3 cellular contexts compared by ENCODE assay signal in the genomic region with DNA sequence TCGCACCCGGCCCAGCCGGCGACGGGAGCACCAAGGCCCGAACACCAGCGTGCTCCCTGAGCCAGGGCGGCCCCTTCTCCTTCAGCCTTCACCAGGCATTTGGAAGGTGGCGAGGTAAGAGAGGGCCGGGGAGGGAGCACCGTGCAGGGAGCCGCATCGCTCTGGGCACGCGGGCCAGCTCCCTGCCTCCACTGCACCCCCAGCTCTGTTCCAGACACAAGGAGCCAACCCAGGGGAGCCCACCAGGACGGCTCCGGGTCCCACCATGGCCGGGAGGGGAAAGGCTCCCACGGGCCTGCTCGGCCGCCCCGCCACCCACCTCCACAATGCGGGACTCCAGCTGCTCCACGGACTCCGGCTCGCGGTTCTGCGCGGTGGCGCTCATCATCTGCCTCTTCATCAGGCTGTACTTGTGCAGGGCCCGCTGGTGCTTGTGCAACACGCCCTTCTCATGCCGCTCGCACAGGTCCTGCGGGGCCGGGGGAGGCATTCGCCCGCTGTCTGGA.
TF ChIP-seq lines count a peak whose summit lies in the region.

No MANE protein-coding gene starts in this region.

TF ChIP-seq in SK-N-SH, 30 proteins besides CTCF, POLR2A, EP300 and RAD21:
- TF ChIP-seq TCF12 (IDR thresholded peaks at IDR 0.05) (no peak), TEAD4 (IDR thresholded peaks at IDR 0.05; ENCODE audit: borderline replicate concordance, insufficient read depth) (no peak), GABPA (IDR thresholded peaks at IDR 0.05; ENCODE audit: low read depth) (no peak)

TF ChIP-seq in SK-N-SH treated with all-trans-retinoic acid at 6 μM for 48 hours, 23 proteins besides CTCF, POLR2A, EP300 and RAD21:
- TF ChIP-seq ZFP3 (CRISPR knock-in tag; IDR thresholded peaks at IDR 0.05) (no peak), TSHZ2 (CRISPR knock-in tag; IDR thresholded peaks at IDR 0.05) (no peak), SNAI2 (CRISPR knock-in tag; IDR thresholded peaks at IDR 0.05) (no peak), ESRRG (CRISPR knock-in tag; IDR thresholded peaks at IDR 0.05) (no peak), OSR1 (CRISPR knock-in tag; IDR thresholded peaks at IDR 0.05) (no peak), POU6F1 (CRISPR knock-in tag; IDR thresholded peaks at IDR 0.05; ENCODE audit: borderline replicate concordance, low read depth) (no peak), TOX (CRISPR knock-in tag; IDR thresholded peaks at IDR 0.05; ENCODE audit: borderline replicate concordance) (no peak), PATZ1 (CRISPR knock-in tag; IDR thresholded peaks at IDR 0.05; ENCODE audit: borderline replicate concordance) (no peak), ZFP30 (CRISPR knock-in tag; IDR thresholded peaks at IDR 0.05) (no peak), GLIS3 (CRISPR knock-in tag; IDR thresholded peaks at IDR 0.05) (no peak), ZNF70 (CRISPR knock-in tag; IDR thresholded peaks at IDR 0.05) (no peak), CSRNP3 (CRISPR knock-in tag; IDR thresholded peaks at IDR 0.05) (no peak), BACH2 (CRISPR knock-in tag; IDR thresholded peaks at IDR 0.05; ENCODE audit: borderline replicate concordance) (no peak), RARB (CRISPR knock-in tag; IDR thresholded peaks at IDR 0.05) (no peak), CSDC2 (CRISPR knock-in tag; IDR thresholded peaks at IDR 0.05) (no peak), PPARA (CRISPR knock-in tag; IDR thresholded peaks at IDR 0.05; ENCODE audit: borderline replicate concordance) (no peak), ZC3H10 (CRISPR knock-in tag; IDR thresholded peaks at IDR 0.05) (no peak)
- TF ChIP-seq, protein P1, sequence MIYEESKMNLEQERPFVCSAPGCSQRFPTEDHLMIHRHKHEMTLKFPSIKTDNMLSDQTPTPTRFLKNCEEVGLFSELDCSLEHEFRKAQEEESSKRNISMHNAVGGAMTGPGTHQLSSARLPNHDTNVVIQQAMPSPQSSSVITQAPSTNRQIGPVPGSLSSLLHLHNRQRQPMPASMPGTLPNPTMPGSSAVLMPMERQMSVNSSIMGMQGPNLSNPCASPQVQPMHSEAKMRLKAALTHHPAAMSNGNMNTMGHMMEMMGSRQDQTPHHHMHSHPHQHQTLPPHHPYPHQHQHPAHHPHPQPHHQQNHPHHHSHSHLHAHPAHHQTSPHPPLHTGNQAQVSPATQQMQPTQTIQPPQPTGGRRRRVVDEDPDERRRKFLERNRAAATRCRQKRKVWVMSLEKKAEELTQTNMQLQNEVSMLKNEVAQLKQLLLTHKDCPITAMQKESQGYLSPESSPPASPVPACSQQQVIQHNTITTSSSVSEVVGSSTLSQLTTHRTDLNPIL (CRISPR knock-in tag; IDR thresholded peaks at IDR 0.05; ENCODE audit: low read depth) = no peak

TF ChIP-seq in H1, 55 proteins besides CTCF, POLR2A, EP300 and RAD21:
- no peak for TF ChIP-seq SP4 (IDR thresholded peaks at IDR 0.05; ENCODE audit: low read length)
- TF ChIP-seq JUN (IDR thresholded peaks at IDR 0.05; ENCODE audit: low read depth, low read length) = no peak
- no peak for TF ChIP-seq CHD7 (IDR thresholded peaks at IDR 0.05; ENCODE audit: insufficient replicate concordance, low read length)
- no peak for TF ChIP-seq POU5F1 (IDR thresholded peaks at IDR 0.05; ENCODE audit: low read depth, low read length)
- no peak for TF ChIP-seq FOSL1 (IDR thresholded peaks at IDR 0.05; ENCODE audit: insufficient read depth, low read depth, low read length)
- no peak for TF ChIP-seq TAF1 (IDR thresholded peaks at IDR 0.05; ENCODE audit: low read depth, low read length)
- no peak for TF ChIP-seq RXRA (IDR thresholded peaks at IDR 0.05; ENCODE audit: insufficient read depth, low read depth, low read length)
